In genomic region chr10:122445469-122445868, GRCh38 we compare ENCODE assay signal across 30 cellular contexts. TPM values are rescaled to one million over a fixed set of nuclear protein-coding genes. Genes with fewer than 3 reads are reported as not detected.
"Had no signal": no experiment of that assay in that cellular context is flagged by ENCODE, and none has a peak within 500 bp of the region (broad histone marks: within the 10 kb centered on the region; RNA-seq: fewer than 3 reads in every experiment).

No MANE protein-coding gene starts in this region.

- H3K27me3 Mint-ChIP-seq: activated T-helper 17 cell treated with anti-CD3 and anti-CD28 coated beads, Interleukin-2, amount 50 U/mL, for 72 hours had no signal

- H3K9ac ChIP-seq: SK-N-SH had no signal

- H3K27ac Mint-ChIP-seq: activated CD4-positive, alpha-beta T cell treated with anti-CD3 and anti-CD28 coated beads, Interleukin-2, amount 10 ng/mL, durations not matched to agents 24 days and 14 days; activated CD8-positive, alpha-beta T cell treated with anti-CD3 and anti-CD28 coated beads for 36 hours; activated naive CD4-positive, alpha-beta T cell treated with anti-CD3 and anti-CD28 coated beads, Interleukin-2, amount 50 U/mL, for 24 hours; activated naive CD8-positive, alpha-beta T cell treated with anti-CD3 and anti-CD28 coated beads, Interleukin-2, amount 10 ng/mL, durations not matched to agents 7 days and 5 days; activated T-cell treated with anti-CD3 and anti-CD28 coated beads, Interleukin-2, amount 50 U/mL, for 72 hours; activated T-helper 17 cell treated with anti-CD3 and anti-CD28 coated beads, Interleukin-2, amount 50 U/mL, for 72 hours; T-helper 1 cell treated with Interleukin-12 subunit alpha and Interleukin-12 subunit beta and Interleukin-4 antibody, amounts not matched to agents 30 μg/mL and 1 μg/mL, for 36 hours had no signal

- H3K9me3 ChIP-seq: SJSA1 had no signal

- H3K4me3 Mint-ChIP-seq: activated CD4-positive, alpha-beta T cell treated with anti-CD3 and anti-CD28 coated beads, Interleukin-2, amount 10 ng/mL, durations not matched to agents 24 days and 14 days; activated CD8-positive, alpha-beta T cell treated with anti-CD3 and anti-CD28 coated beads for 36 hours; activated naive CD4-positive, alpha-beta T cell treated with anti-CD3 and anti-CD28 coated beads, Interleukin-2, amount 50 U/mL, for 24 hours; activated naive CD8-positive, alpha-beta T cell treated with anti-CD3 and anti-CD28 coated beads, Interleukin-2, amount 10 ng/mL, durations not matched to agents 7 days and 5 days; activated T-cell treated with anti-CD3 and anti-CD28 coated beads, Interleukin-2, amount 50 U/mL, for 72 hours; activated T-helper 17 cell treated with anti-CD3 and anti-CD28 coated beads, Interleukin-2, amount 50 U/mL, for 72 hours; central memory CD8-positive, alpha-beta T cell; T-helper 1 cell treated with Interleukin-12 subunit alpha and Interleukin-12 subunit beta and Interleukin-4 antibody, amounts not matched to agents 30 μg/mL and 1 μg/mL, for 36 hours had no signal

- H3K4me2 ChIP-seq: SK-N-SH had no signal

- H3K36me3 Mint-ChIP-seq: activated naive CD8-positive, alpha-beta T cell treated with anti-CD3 and anti-CD28 coated beads, Interleukin-2, amount 10 ng/mL, durations not matched to agents 7 days and 5 days had no signal

- ATAC-seq: activated CD8-positive, alpha-beta T cell treated with anti-CD3 and anti-CD28 coated beads for 36 hours; activated T-cell treated with anti-CD3 and anti-CD28 coated beads, Interleukin-2, amount 50 U/mL, for 72 hours; activated T-helper 17 cell treated with anti-CD3 and anti-CD28 coated beads, Interleukin-2, amount 50 U/mL, for 72 hours; Panc1 had no signal

- H3K9me2 ChIP-seq: SK-N-SH had no signal

- H3K27ac ChIP-seq: cardiac muscle cell, SJSA1 had no signal

- DNase-seq: activated CD4-positive, alpha-beta T cell treated with anti-CD3 and anti-CD28 coated beads, Interleukin-2, amount 10 ng/mL, durations not matched to agents 24 days and 14 days; activated CD4-positive, alpha-beta T cell treated with anti-CD3 and anti-CD28 coated beads, Interleukin-2, amount 50 U/mL, for 4 hours; activated CD8-positive, alpha-beta T cell treated with anti-CD3 and anti-CD28 coated beads for 36 hours; activated gamma-delta T cell; activated naive CD4-positive, alpha-beta T cell treated with Interleukin-2 at 50 U/mL for 16 hours; activated naive CD8-positive, alpha-beta T cell treated with anti-CD3 and anti-CD28 coated beads, Interleukin-2, amount 10 ng/mL, durations not matched to agents 7 days and 5 days; activated T-cell treated with anti-CD3 and anti-CD28 coated beads, Interleukin-2, amount 50 U/mL, for 1 hour; activated T-cell treated with anti-CD3 and anti-CD28 coated beads, Interleukin-2, amount 50 U/mL, for 72 hours; anterior cingulate cortex; Karpas-422; KBM-7; NCI-H1092; NCI-H1436 treated with DMSO at 0.1 percent for 48 hours; NCI-H187; NCI-H2081 treated with DMSO at 0.1 percent for 48 hours; NCI-H226; NCI-H446 treated with DMSO at 0.1 percent for 48 hours; NCI-H524; RPMI8226; SHP77 treated with DMSO at 0.1 percent for 48 hours; SK-N-SH had no signal

- H3K27me3 ChIP-seq: cardiac muscle cell, MG63 had no signal

- H3K4me1 Mint-ChIP-seq: activated CD4-positive, alpha-beta T cell treated with anti-CD3 and anti-CD28 coated beads, Interleukin-2, amount 10 ng/mL, durations not matched to agents 24 days and 14 days; activated naive CD4-positive, alpha-beta T cell treated with anti-CD3 and anti-CD28 coated beads, Interleukin-2, amount 50 U/mL, for 24 hours; activated T-helper 17 cell treated with anti-CD3 and anti-CD28 coated beads, Interleukin-2, amount 50 U/mL, for 72 hours; central memory CD8-positive, alpha-beta T cell had no signal

- H3K36me3 ChIP-seq: cardiac muscle cell, MG63, SJSA1 had no signal

- H3K9me3 Mint-ChIP-seq: activated CD4-positive, alpha-beta T cell treated with anti-CD3 and anti-CD28 coated beads, Interleukin-2, amount 10 ng/mL, durations not matched to agents 24 days and 14 days; activated CD8-positive, alpha-beta T cell treated with anti-CD3 and anti-CD28 coated beads for 36 hours; activated naive CD8-positive, alpha-beta T cell treated with anti-CD3 and anti-CD28 coated beads, Interleukin-2, amount 10 ng/mL, durations not matched to agents 7 days and 5 days; activated T-helper 17 cell treated with anti-CD3 and anti-CD28 coated beads, Interleukin-2, amount 50 U/mL, for 72 hours; central memory CD8-positive, alpha-beta T cell; T-helper 1 cell treated with Interleukin-12 subunit alpha and Interleukin-12 subunit beta and Interleukin-4 antibody, amounts not matched to agents 30 μg/mL and 1 μg/mL, for 36 hours had no signal

- H3K4me3 ChIP-seq: cardiac muscle cell, MG63, SJSA1 had no signal

RNA-seq across cellular contexts. Expression of gene ARMS2, which starts 9.0 kb away (rescaled TPM):
- total RNA-seq: activated CD4-positive, alpha-beta T cell treated with anti-CD3 and anti-CD28 coated beads, Interleukin-2, amount 10 ng/mL, durations not matched to agents 24 days and 14 days; activated CD8-positive, alpha-beta memory T cell treated with anti-CD3 and anti-CD28 coated beads for 36 hours; activated CD8-positive, alpha-beta T cell treated with anti-CD3 and anti-CD28 coated beads for 36 hours; activated naive CD8-positive, alpha-beta T cell treated with anti-CD3 and anti-CD28 coated beads, Interleukin-2, amount 10 ng/mL, durations not matched to agents 7 days and 5 days; activated T-cell treated with anti-CD3 and anti-CD28 coated beads, Interleukin-2, amount 50 U/mL, for 72 hours; activated T-helper 17 cell treated with anti-CD3 and anti-CD28 coated beads, Interleukin-2, amount 50 U/mL, for 72 hours; cardiac muscle cell; SJSA1 had no signal
- polyA plus RNA-seq: cardiac muscle cell, SK-N-SH had no signal

RNA-seq across cellular contexts. Expression of gene HTRA1, which starts 15.9 kb away (rescaled TPM):
- total RNA-seq: activated CD4-positive, alpha-beta T cell treated with anti-CD3 and anti-CD28 coated beads, Interleukin-2, amount 10 ng/mL, durations not matched to agents 24 days and 14 days; activated CD8-positive, alpha-beta memory T cell treated with anti-CD3 and anti-CD28 coated beads for 36 hours; activated CD8-positive, alpha-beta T cell treated with anti-CD3 and anti-CD28 coated beads for 36 hours; activated T-cell treated with anti-CD3 and anti-CD28 coated beads, Interleukin-2, amount 50 U/mL, for 72 hours; activated T-helper 17 cell treated with anti-CD3 and anti-CD28 coated beads, Interleukin-2, amount 50 U/mL, for 72 hours had no signal
